ENCODE assay signal across 8 cellular contexts in genomic region chr21:39445339-39446269, GRCh38. TPM values are rescaled to one million over a fixed set of nuclear protein-coding genes. Genes with fewer than 3 reads are reported as not detected.
DNase-seq lines count a peak whose midpoint lies in the region; ATAC-seq and TF ChIP-seq lines count a peak whose summit lies in the region.

LCA5L (minus strand) TSS chr21:39445778; CDS start chr21:39428493, 17,285 bp downstream.

- DNase-seq in AG04450 (ENCODE audit: low read depth, low spot score) = peak; percentile 55
- peak; percentile 76 for DNase-seq in NCI-H2171 treated with DMSO at 0.1 percent for 48 hours (lab: John Stamatoyannopoulos, UW)
- peak; percentile 83 to 90 for DNase-seq in breast epithelium (ENCODE audit: low spot score in 2 of 2)
- peak; percentile 90 to 95 (median 94) for DNase-seq in immature natural killer cell
- peak; percentile 56 for DNase-seq in smooth muscle cell of the brain vasculature (ENCODE audit: low read depth, low spot score)

- H3K4me1 ChIP-seq in breast epithelium = peaks cover 0 to 4% of the 10 kb centered on the region in 2 donors

- H3K9me3 ChIP-seq in AG04450 (ENCODE audit: control insufficient read depth, insufficient read depth, low read length) (no peaks in the 10 kb centered on the region), breast epithelium (no peaks in the 10 kb centered on the region)

- H3K36me3 ChIP-seq in breast epithelium = no peaks in the 10 kb centered on the region

- peak within 1 kb of the TSS; percentile 89 to 96 (median 92) for H3K4me3 Mint-ChIP-seq in immature natural killer cell

- no peaks in the 10 kb centered on the region for H3K9me3 Mint-ChIP-seq in immature natural killer cell

- peak; percentile 37 for TF ChIP-seq POLR2A in breast epithelium (IDR thresholded peaks at IDR 0.05)

- H3K27ac ChIP-seq in AG04450 (ENCODE audit: low read depth, low read length) (peak within 1 kb of the TSS; percentile 59), VCaP (peak within 1 kb of the TSS; percentile 90), breast epithelium (peak within 1 kb of the TSS; percentile 90 to 95)

- POLR2A ChIA-PET in AG04450 (lab: Yijun Ruan, JAX) = interaction anchor here (0.6 kb wide), 1 partner anchor 45 kb away, joined by 4 read pairs; no protein-coding TSS in a partner anchor

- ATAC-seq in GM18868 (IDR thresholded peaks at IDR 0.05; ENCODE audit: unreplicated experiment) = peak; percentile 92
- ATAC-seq in HG03103 (IDR thresholded peaks at IDR 0.05; ENCODE audit: low read depth, unreplicated experiment) = peak; percentile 81

- H3K36me3 Mint-ChIP-seq in immature natural killer cell = peaks cover 0 to 4% (median 0%) of the 10 kb centered on the region in 3 donors

- H3K27me3 Mint-ChIP-seq in immature natural killer cell (ENCODE audit: low read depth in 3 of 3) = peaks cover 6 to 33% (median 29%) of the 10 kb centered on the region in 3 donors

- intact Hi-C loops in breast epithelium (cut with DNase I; ENCODE audit: low total_unique reads) = no loop called here

- CTCF ChIA-PET in AG04450 (lab: Charles Lee) = no interaction called here

- peaks cover 3% of the 10 kb centered on the region for H3K27me3 ChIP-seq in AG04450 (ENCODE audit: control insufficient read depth, insufficient read depth, low read length)
- H3K27me3 ChIP-seq in breast epithelium = no peaks in the 10 kb centered on the region

- peak within 1 kb of the TSS; percentile 91 to 97 (median 96) for H3K27ac Mint-ChIP-seq in immature natural killer cell

- no peak; the same call in 1 of the 2 replicates for TF ChIP-seq CTCF in AG04450 (IDR thresholded peaks at IDR 0.05; ENCODE audit: low read depth, low read length)
- TF ChIP-seq CTCF in VCaP (conservative IDR thresholded peaks at IDR 0.05) = peak; percentile 35
- TF ChIP-seq CTCF in breast epithelium (IDR thresholded peaks at IDR 0.05) = no peak

- H3K4me1 Mint-ChIP-seq in immature natural killer cell = peaks cover 14 to 21% of the 10 kb centered on the region in 2 donors

- H3K4me3 ChIP-seq in AG04450 (ENCODE audit: low read depth, low read length) (peak within 1 kb of the TSS; percentile 73), breast epithelium (peak within 1 kb of the TSS; percentile 63 to 87 (median 85))

RNA-seq across cellular contexts. Expression of gene LCA5L, which starts in this region (rescaled TPM):
- polyA plus RNA-seq in AG04450 (2011; rRNA removed) (0.81 and 1.1 TPM in 2 replicates), immature natural killer cell (not detected)
- polyA minus RNA-seq in AG04450 (2011; rRNA and poly(A)+ RNA removed) = 0.23 TPM in 1 of 2 replicates, not detected in the other
- 1 to 10 TPM; 1.6 to 6.0 (median 4.2) TPM for total RNA-seq in breast epithelium

Comparison
In these comparisons a context has a peak if more than half of its experiments do, and no peak if none do; other contexts are left out.
1. Peak in every context shown above with its lines: DNase-seq, ATAC-seq, H3K4me3 ChIP-seq and H3K27ac ChIP-seq.
2. Peak in DNase-seq in immature natural killer cell; RNA of the gene not detected or under 1 TPM.